ENCODE assay signal across 37 cellular contexts in the genomic region with DNA sequence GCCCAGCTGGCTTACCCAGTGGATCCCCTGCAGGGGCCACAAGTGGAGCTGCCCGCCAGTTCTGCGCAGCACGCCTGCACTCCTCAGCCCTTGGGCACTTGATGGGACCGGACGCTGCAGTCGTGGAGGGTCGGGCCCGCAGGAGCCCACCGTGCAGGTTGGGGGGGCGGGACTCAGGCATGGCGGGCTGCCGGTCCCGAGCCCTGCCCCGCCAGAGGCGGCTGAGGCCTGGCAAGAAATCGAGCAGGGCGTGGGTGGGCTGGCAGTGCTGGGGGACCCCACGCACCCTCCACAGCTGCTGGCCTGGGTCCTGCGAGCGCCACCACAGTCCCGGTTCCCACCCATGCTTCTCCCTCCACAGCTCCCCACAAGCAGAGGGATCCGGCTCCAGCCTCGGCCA. TPM values are rescaled to one million over a fixed set of nuclear protein-coding genes. Genes with fewer than 3 reads are reported as not detected.
"Had no signal": no experiment of that assay in that cellular context is flagged by ENCODE, and none has a peak within 500 bp of the region (broad histone marks: within the 10 kb centered on the region; RNA-seq: fewer than 3 reads in every experiment).

No MANE protein-coding gene starts in this region.

- H3K27me3 ChIP-seq: body of pancreas, brain microvascular endothelial cell, breast epithelium had no signal

- H3K4me1 Mint-ChIP-seq: activated CD4-positive, alpha-beta T cell treated with anti-CD3 and anti-CD28 coated beads, Interleukin-2, amount 10 ng/mL, durations not matched to agents 24 days and 14 days; activated CD8-positive, alpha-beta memory T cell treated with anti-CD3 and anti-CD28 coated beads, Interleukin-2, amount 10 ng/mL, durations not matched to agents 7 days and 5 days; activated naive CD4-positive, alpha-beta T cell treated with anti-CD3 and anti-CD28 coated beads, Interleukin-2, amount 10 ng/mL, durations not matched to agents 7 days and 5 days; activated naive CD4-positive, alpha-beta T cell treated with anti-CD3 and anti-CD28 coated beads, Interleukin-2, amount 50 U/mL, for 24 hours; activated naive CD8-positive, alpha-beta T cell treated with anti-CD3 and anti-CD28 coated beads, Interleukin-2, amount 10 ng/mL, durations not matched to agents 7 days and 5 days; activated naive CD8-positive, alpha-beta T cell treated with anti-CD3 and anti-CD28 coated beads, Interleukin-2, amount 50 U/mL, for 24 hours had no signal

- H3K27ac Mint-ChIP-seq: activated B cell treated with CpG ODN at 0.5 μM for 24 hours; activated CD4-positive, alpha-beta memory T cell treated with anti-CD3 and anti-CD28 coated beads for 36 hours; activated CD4-positive, alpha-beta T cell treated with anti-CD3 and anti-CD28 coated beads, Interleukin-2, amount 10 ng/mL, durations not matched to agents 24 days and 14 days; activated CD8-positive, alpha-beta memory T cell treated with anti-CD3 and anti-CD28 coated beads, Interleukin-2, amount 10 ng/mL, durations not matched to agents 7 days and 5 days; activated CD8-positive, alpha-beta T cell treated with anti-CD3 and anti-CD28 coated beads, Interleukin-2, amount 10 ng/mL, durations not matched to agents 7 days and 5 days; activated naive CD4-positive, alpha-beta T cell treated with anti-CD3 and anti-CD28 coated beads, Interleukin-2, amount 10 ng/mL, durations not matched to agents 7 days and 5 days; activated naive CD4-positive, alpha-beta T cell treated with anti-CD3 and anti-CD28 coated beads, Interleukin-2, amount 50 U/mL, for 24 hours; activated naive CD8-positive, alpha-beta T cell; activated naive CD8-positive, alpha-beta T cell treated with anti-CD3 and anti-CD28 coated beads, Interleukin-2, amount 10 ng/mL, durations not matched to agents 7 days and 5 days; activated naive CD8-positive, alpha-beta T cell treated with anti-CD3 and anti-CD28 coated beads, Interleukin-2, amount 50 U/mL, for 24 hours; activated T-cell treated with anti-CD3 and anti-CD28 coated beads, Interleukin-2, amount 50 U/mL, for 24 hours; activated T-helper 2 cell treated with anti-CD3 and anti-CD28 coated beads, Interferon-gamma antibody, Interleukin-2, Interleukin-4, amounts not matched to agents 10 μg/mL and 5 μg/mL and 100 μg/mL, durations not matched to agents 14 hours and 24 hours and 36 hours; T-helper 1 cell treated with Interleukin-12 subunit alpha and Interleukin-12 subunit beta and Interleukin-4 antibody, amounts not matched to agents 30 μg/mL and 1 μg/mL, for 36 hours; T-helper 2 cell treated with Interferon-gamma antibody and Interleukin-4, amounts not matched to agents 5 μg/mL and 100 μg/mL, for 36 hours had no signal

- H3K9me3 Mint-ChIP-seq: activated CD4-positive, alpha-beta memory T cell treated with anti-CD3 and anti-CD28 coated beads for 36 hours; activated CD4-positive, alpha-beta T cell treated with anti-CD3 and anti-CD28 coated beads, Interleukin-2, amount 10 ng/mL, durations not matched to agents 24 days and 14 days; activated naive CD4-positive, alpha-beta T cell treated with anti-CD3 and anti-CD28 coated beads, Interleukin-2, amount 50 U/mL, for 24 hours; activated naive CD8-positive, alpha-beta T cell treated with anti-CD3 and anti-CD28 coated beads, Interleukin-2, amount 50 U/mL, for 24 hours; activated T-cell treated with anti-CD3 and anti-CD28 coated beads, Interleukin-2, amount 50 U/mL, for 24 hours; activated T-helper 2 cell treated with anti-CD3 and anti-CD28 coated beads, Interferon-gamma antibody, Interleukin-2, Interleukin-4, amounts not matched to agents 10 μg/mL and 5 μg/mL and 100 μg/mL, durations not matched to agents 14 hours and 24 hours and 36 hours; T-helper 1 cell treated with Interleukin-12 subunit alpha and Interleukin-12 subunit beta and Interleukin-4 antibody, amounts not matched to agents 30 μg/mL and 1 μg/mL, for 36 hours; T-helper 2 cell treated with Interferon-gamma antibody and Interleukin-4, amounts not matched to agents 5 μg/mL and 100 μg/mL, for 36 hours had no signal

- H3K27ac ChIP-seq: body of pancreas, brain microvascular endothelial cell, breast epithelium, VCaP had no signal

- H3K9me3 ChIP-seq: body of pancreas, breast epithelium had no signal

- H3K4me3 ChIP-seq: body of pancreas, breast epithelium had no signal

- DNase-seq: activated B cell treated with CpG ODN at 0.5 μM for 24 hours; activated CD4-positive, alpha-beta memory T cell treated with anti-CD3 and anti-CD28 coated beads for 36 hours; activated CD4-positive, alpha-beta T cell treated with anti-CD3 and anti-CD28 coated beads for 4 hours; activated CD4-positive, alpha-beta T cell treated with anti-CD3 and anti-CD28 coated beads, Interleukin-2, amount 10 ng/mL, durations not matched to agents 24 days and 14 days; activated CD4-positive, alpha-beta T cell treated with anti-CD3 and anti-CD28 coated beads, Interleukin-2, amount 50 U/mL, for 1 hour; activated CD4-positive, alpha-beta T cell treated with anti-CD3 and anti-CD28 coated beads, Interleukin-2, amount 50 U/mL, for 4 hours; activated CD4-positive, CD25-positive, alpha-beta regulatory T cell treated with anti-CD3 and anti-CD28 coated beads, Interleukin-2, amount 50 U/mL, for 72 hours; activated CD8-positive, alpha-beta memory T cell treated with anti-CD3 and anti-CD28 coated beads for 24 hours; activated CD8-positive, alpha-beta memory T cell treated with anti-CD3 and anti-CD28 coated beads, Interleukin-2, amount 10 ng/mL, durations not matched to agents 7 days and 5 days; activated CD8-positive, alpha-beta memory T cell treated with anti-CD3 and anti-CD28 coated beads, Interleukin-2, amount 50 U/mL, for 48 hours; activated CD8-positive, alpha-beta T cell treated with anti-CD3 and anti-CD28 coated beads, Interleukin-2, amount 10 ng/mL, durations not matched to agents 7 days and 5 days; activated effector memory CD4-positive, alpha-beta T cell treated with Interleukin-2 at 50 U/mL for 16 hours; activated gamma-delta T cell; activated naive CD4-positive, alpha-beta T cell treated with anti-CD3 and anti-CD28 coated beads, Interleukin-2, amount 10 ng/mL, durations not matched to agents 7 days and 5 days; activated naive CD4-positive, alpha-beta T cell treated with Interleukin-2 at 50 U/mL for 16 hours; activated naive CD8-positive, alpha-beta T cell treated with anti-CD3 and anti-CD28 coated beads, Interleukin-2, amount 10 ng/mL, durations not matched to agents 7 days and 5 days; activated naive CD8-positive, alpha-beta T cell treated with anti-CD3 and anti-CD28 coated beads, Interleukin-2, amount 50 U/mL, for 24 hours; activated T-cell treated with anti-CD3 and anti-CD28 coated beads, Interleukin-2, amount 50 U/mL, for 24 hours; activated T-cell treated with anti-CD3 and anti-CD28 coated beads, Interleukin-2, amount 50 U/mL, for 48 hours; amygdala; anterior cingulate cortex; body of pancreas; brain microvascular endothelial cell; central memory CD4-positive, alpha-beta T cell; T-helper 1 cell; T-helper 2 cell; T-helper 9 cell had no signal

- H3K4me1 ChIP-seq: breast epithelium had no signal

- H3K4me3 Mint-ChIP-seq: activated B cell treated with CpG ODN at 0.5 μM for 24 hours; activated CD4-positive, alpha-beta memory T cell treated with anti-CD3 and anti-CD28 coated beads for 36 hours; activated CD4-positive, alpha-beta T cell treated with anti-CD3 and anti-CD28 coated beads, Interleukin-2, amount 10 ng/mL, durations not matched to agents 24 days and 14 days; activated CD8-positive, alpha-beta memory T cell treated with anti-CD3 and anti-CD28 coated beads, Interleukin-2, amount 10 ng/mL, durations not matched to agents 7 days and 5 days; activated CD8-positive, alpha-beta T cell treated with anti-CD3 and anti-CD28 coated beads, Interleukin-2, amount 10 ng/mL, durations not matched to agents 7 days and 5 days; activated naive CD4-positive, alpha-beta T cell treated with anti-CD3 and anti-CD28 coated beads, Interleukin-2, amount 10 ng/mL, durations not matched to agents 7 days and 5 days; activated naive CD4-positive, alpha-beta T cell treated with anti-CD3 and anti-CD28 coated beads, Interleukin-2, amount 50 U/mL, for 24 hours; activated naive CD8-positive, alpha-beta T cell; activated naive CD8-positive, alpha-beta T cell treated with anti-CD3 and anti-CD28 coated beads, Interleukin-2, amount 10 ng/mL, durations not matched to agents 7 days and 5 days; activated naive CD8-positive, alpha-beta T cell treated with anti-CD3 and anti-CD28 coated beads, Interleukin-2, amount 50 U/mL, for 24 hours; activated T-cell treated with anti-CD3 and anti-CD28 coated beads, Interleukin-2, amount 50 U/mL, for 24 hours; T-helper 1 cell treated with Interleukin-12 subunit alpha and Interleukin-12 subunit beta and Interleukin-4 antibody, amounts not matched to agents 30 μg/mL and 1 μg/mL, for 36 hours; T-helper 2 cell treated with Interferon-gamma antibody and Interleukin-4, amounts not matched to agents 5 μg/mL and 100 μg/mL, for 36 hours had no signal

- FAIRE-seq: astrocyte, TTC549 had no signal

- H3K36me3 ChIP-seq: brain microvascular endothelial cell, breast epithelium had no signal

- H3K36me3 Mint-ChIP-seq: activated CD4-positive, alpha-beta memory T cell treated with anti-CD3 and anti-CD28 coated beads for 36 hours; activated CD8-positive, alpha-beta memory T cell treated with anti-CD3 and anti-CD28 coated beads, Interleukin-2, amount 10 ng/mL, durations not matched to agents 7 days and 5 days; activated naive CD4-positive, alpha-beta T cell treated with anti-CD3 and anti-CD28 coated beads, Interleukin-2, amount 10 ng/mL, durations not matched to agents 7 days and 5 days; activated naive CD4-positive, alpha-beta T cell treated with anti-CD3 and anti-CD28 coated beads, Interleukin-2, amount 50 U/mL, for 24 hours; activated naive CD8-positive, alpha-beta T cell; activated naive CD8-positive, alpha-beta T cell treated with anti-CD3 and anti-CD28 coated beads, Interleukin-2, amount 10 ng/mL, durations not matched to agents 7 days and 5 days had no signal

- H3K27me3 Mint-ChIP-seq: activated CD4-positive, alpha-beta T cell treated with anti-CD3 and anti-CD28 coated beads, Interleukin-2, amount 10 ng/mL, durations not matched to agents 24 days and 14 days; activated naive CD4-positive, alpha-beta T cell treated with anti-CD3 and anti-CD28 coated beads, Interleukin-2, amount 10 ng/mL, durations not matched to agents 7 days and 5 days; activated naive CD4-positive, alpha-beta T cell treated with anti-CD3 and anti-CD28 coated beads, Interleukin-2, amount 50 U/mL, for 24 hours; activated naive CD8-positive, alpha-beta T cell; activated naive CD8-positive, alpha-beta T cell treated with anti-CD3 and anti-CD28 coated beads, Interleukin-2, amount 50 U/mL, for 24 hours had no signal

- ATAC-seq: activated CD8-positive, alpha-beta memory T cell treated with anti-CD3 and anti-CD28 coated beads, Interleukin-2, amount 10 ng/mL, durations not matched to agents 7 days and 5 days; activated CD8-positive, alpha-beta T cell treated with anti-CD3 and anti-CD28 coated beads, Interleukin-2, amount 10 ng/mL, durations not matched to agents 7 days and 5 days; activated naive CD8-positive, alpha-beta T cell treated with anti-CD3 and anti-CD28 coated beads, Interleukin-2, amount 50 U/mL, for 24 hours; body of pancreas had no signal

RNA-seq across cellular contexts. Expression of a gene that starts 19.2 kb away (rescaled TPM):
- total RNA-seq: activated B cell treated with CpG ODN at 0.5 μM for 24 hours; activated CD4-positive, alpha-beta memory T cell treated with anti-CD3 and anti-CD28 coated beads for 36 hours; activated CD4-positive, alpha-beta T cell treated with anti-CD3 and anti-CD28 coated beads, Interleukin-2, amount 10 ng/mL, durations not matched to agents 24 days and 14 days; activated CD8-positive, alpha-beta memory T cell treated with anti-CD3 and anti-CD28 coated beads, Interleukin-2, amount 10 ng/mL, durations not matched to agents 7 days and 5 days; activated CD8-positive, alpha-beta T cell treated with anti-CD3 and anti-CD28 coated beads, Interleukin-2, amount 10 ng/mL, durations not matched to agents 7 days and 5 days; activated naive CD8-positive, alpha-beta T cell treated with anti-CD3 and anti-CD28 coated beads, Interleukin-2, amount 10 ng/mL, durations not matched to agents 7 days and 5 days; activated T-helper 2 cell treated with anti-CD3 and anti-CD28 coated beads, Interferon-gamma antibody, Interleukin-2, Interleukin-4, amounts not matched to agents 10 μg/mL and 5 μg/mL and 100 μg/mL, durations not matched to agents 14 hours and 24 hours and 36 hours; astrocyte; cardiac septum had no signal
